1 cellular context compared by ENCODE assay signal in genomic region chr1:35873243-35873642, GRCh38.
TF ChIP-seq lines count a peak whose summit lies in the region.

No MANE protein-coding gene starts in this region.

TF ChIP-seq in GM12878, 131 proteins besides CTCF, POLR2A, EP300 and RAD21:
- no peak for TF ChIP-seq USF1 (IDR thresholded peaks at IDR 0.05; ENCODE audit: borderline replicate concordance, extremely low read length, insufficient read depth, low read depth, low read length)
- no peak for TF ChIP-seq SMAD1 (IDR thresholded peaks at IDR 0.05; ENCODE audit: low read depth, partially characterized antibody)
- TF ChIP-seq FOXM1 (IDR thresholded peaks at IDR 0.05; ENCODE audit: low read depth, low read length), result no peak
- TF ChIP-seq RCOR1 (conservative IDR thresholded peaks at IDR 0.05; ENCODE audit: low read depth, low read length), result no peak
- TF ChIP-seq PRDM15 (CRISPR knock-in tag; IDR thresholded peaks at IDR 0.05), result no peak
- TF ChIP-seq RELB (IDR thresholded peaks at IDR 0.05; ENCODE audit: low read depth), result no peak
- TF ChIP-seq CBFB (IDR thresholded peaks at IDR 0.05; ENCODE audit: low read depth), result no peak
- no peak for TF ChIP-seq STAT3 (IDR thresholded peaks at IDR 0.05; ENCODE audit: low read depth, low read length)
- TF ChIP-seq NR2C1 (IDR thresholded peaks at IDR 0.05), result no peak
- TF ChIP-seq POU2F2 (IDR thresholded peaks at IDR 0.05; ENCODE audit: borderline replicate concordance, low read depth, low read length), result no peak
- no peak for TF ChIP-seq NFIC (IDR thresholded peaks at IDR 0.05; ENCODE audit: low read depth, low read length)
- no peak for TF ChIP-seq WRNIP1 (IDR thresholded peaks at IDR 0.05; ENCODE audit: borderline replicate concordance, low read depth, low read length)
- no peak for TF ChIP-seq SUPT20H (IDR thresholded peaks at IDR 0.05; ENCODE audit: borderline replicate concordance, control insufficient read depth, low read depth, low read length)
- no peak for TF ChIP-seq POLR2AphosphoS2 (IDR thresholded peaks at IDR 0.05; ENCODE audit: low read depth, low read length)
- no peak for TF ChIP-seq ZNF274 (IDR thresholded peaks at IDR 0.05; ENCODE audit: insufficient read depth, insufficient read length)
- TF ChIP-seq TCF12 (IDR thresholded peaks at IDR 0.05; ENCODE audit: low read depth, low read length), result no peak
- TF ChIP-seq SP1 (IDR thresholded peaks at IDR 0.05; ENCODE audit: low read depth, low read length), result no peak
- TF ChIP-seq ASH2L (IDR thresholded peaks at IDR 0.05; ENCODE audit: borderline replicate concordance, low read depth), result no peak
